31 cellular contexts compared by ENCODE assay signal in the genomic region with DNA sequence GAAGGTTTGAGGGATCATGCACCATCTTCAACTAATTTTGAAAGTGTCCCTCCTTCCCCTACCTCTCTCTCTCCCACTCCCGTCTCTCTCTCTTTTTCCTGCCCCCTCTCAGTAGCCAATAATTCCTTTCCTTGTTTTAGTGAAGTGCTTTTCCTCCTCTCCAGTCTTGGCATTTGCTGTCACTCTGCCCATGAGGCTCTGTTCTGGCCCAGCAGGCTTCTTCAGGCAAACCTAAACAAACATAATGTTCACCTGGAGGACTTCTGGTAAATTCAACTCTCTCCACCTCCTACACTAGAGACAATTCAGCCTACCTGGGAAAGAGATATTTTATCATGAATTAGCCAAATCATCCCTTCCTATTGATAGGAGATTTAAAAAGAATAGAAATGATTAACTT.
"Had no signal": no experiment of that assay in that cellular context is flagged by ENCODE, and none has a peak within 500 bp of the region (broad histone marks: within the 10 kb centered on the region; RNA-seq: fewer than 3 reads in every experiment).

No MANE protein-coding gene starts in this region.

- H3K27ac Mint-ChIP-seq: activated CD4-positive, alpha-beta T cell treated with anti-CD3 and anti-CD28 coated beads for 36 hours; activated CD8-positive, alpha-beta T cell treated with anti-CD3 and anti-CD28 coated beads for 36 hours; activated naive CD8-positive, alpha-beta T cell; activated T-helper 17 cell treated with anti-CD3 and anti-CD28 coated beads, Interleukin-2, amount 50 U/mL, for 72 hours had no signal

- H3K27me3 ChIP-seq: adrenal gland, body of pancreas, esophagus squamous epithelium, gastroesophageal sphincter had no signal

- DNase-seq: activated CD4-positive, alpha-beta T cell treated with anti-CD3 and anti-CD28 coated beads for 36 hours; activated CD4-positive, alpha-beta T cell treated with anti-CD3 and anti-CD28 coated beads, Interleukin-2, amount 50 U/mL, for 1 hour; activated CD4-positive, alpha-beta T cell treated with anti-CD3 and anti-CD28 coated beads, Interleukin-2, amount 50 U/mL, for 48 hours; activated CD4-positive, CD25-positive, alpha-beta regulatory T cell; activated CD4-positive, CD25-positive, alpha-beta regulatory T cell treated with anti-CD3 and anti-CD28 coated beads, Interleukin-2, amount 50 U/mL, for 72 hours; activated CD8-positive, alpha-beta memory T cell treated with anti-CD3 and anti-CD28 coated beads for 24 hours; activated CD8-positive, alpha-beta T cell treated with anti-CD3 and anti-CD28 coated beads for 36 hours; activated effector memory CD4-positive, alpha-beta T cell treated with Interleukin-2 at 50 U/mL for 16 hours; activated gamma-delta T cell treated with Interleukin-2 at 50 U/mL for 16 hours; activated naive CD4-positive, alpha-beta T cell treated with anti-CD3 and anti-CD28 coated beads, Interleukin-2, amount 50 U/mL, for 16 hours; activated naive CD4-positive, alpha-beta T cell treated with Interleukin-2 at 50 U/mL for 16 hours; activated T-cell treated with anti-CD3 and anti-CD28 coated beads, Interleukin-2, amount 50 U/mL, for 4 hours; adrenal gland; amygdala; aorta; body of pancreas; caudate nucleus; cortex of kidney; dermis blood vessel endothelial cell; effector CD8-positive, alpha-beta T cell; esophagus squamous epithelium; foreskin melanocyte; heart right ventricle; T-helper 2 cell had no signal

- H3K36me3 ChIP-seq: adrenal gland, esophagus squamous epithelium, gastroesophageal sphincter, heart right ventricle had no signal

- FAIRE-seq: colon, endometrium, endothelial cell of umbilical vein had no signal

- H3K36me3 Mint-ChIP-seq: activated naive CD8-positive, alpha-beta T cell had no signal

- H3K9me3 Mint-ChIP-seq: activated CD8-positive, alpha-beta T cell treated with anti-CD3 and anti-CD28 coated beads for 36 hours; activated T-cell treated with anti-CD3 and anti-CD28 coated beads, Interleukin-2, amount 50 U/mL, for 4 hours; activated T-helper 17 cell treated with anti-CD3 and anti-CD28 coated beads, Interleukin-2, amount 50 U/mL, for 72 hours had no signal

- H3K27ac ChIP-seq: adrenal gland, body of pancreas, epithelial cell of prostate, esophagus squamous epithelium, gastroesophageal sphincter, heart right ventricle had no signal

- H3K4me3 ChIP-seq: adrenal gland, body of pancreas, esophagus squamous epithelium, gastroesophageal sphincter, heart right ventricle had no signal

- H3K4me1 ChIP-seq: adrenal gland, body of pancreas, esophagus squamous epithelium, gastroesophageal sphincter, heart right ventricle had no signal

- H3K9me3 ChIP-seq: adrenal gland, body of pancreas, esophagus squamous epithelium, gastroesophageal sphincter, heart right ventricle had no signal

- ATAC-seq: activated CD4-positive, alpha-beta T cell treated with anti-CD3 and anti-CD28 coated beads for 36 hours; activated CD8-positive, alpha-beta T cell treated with anti-CD3 and anti-CD28 coated beads for 36 hours; activated T-cell treated with anti-CD3 and anti-CD28 coated beads, Interleukin-2, amount 50 U/mL, for 4 hours; activated T-helper 17 cell treated with anti-CD3 and anti-CD28 coated beads, Interleukin-2, amount 50 U/mL, for 72 hours; body of pancreas; gastroesophageal sphincter; heart right ventricle had no signal

- H3K4me3 Mint-ChIP-seq: activated CD4-positive, alpha-beta T cell treated with anti-CD3 and anti-CD28 coated beads for 36 hours; activated CD8-positive, alpha-beta T cell treated with anti-CD3 and anti-CD28 coated beads for 36 hours; activated naive CD8-positive, alpha-beta T cell; activated T-cell treated with anti-CD3 and anti-CD28 coated beads, Interleukin-2, amount 50 U/mL, for 4 hours; activated T-helper 17 cell treated with anti-CD3 and anti-CD28 coated beads, Interleukin-2, amount 50 U/mL, for 72 hours had no signal

- H3K4me1 Mint-ChIP-seq: activated CD4-positive, alpha-beta T cell treated with anti-CD3 and anti-CD28 coated beads for 36 hours; activated T-helper 17 cell treated with anti-CD3 and anti-CD28 coated beads, Interleukin-2, amount 50 U/mL, for 72 hours had no signal
